ENCODE assay signal across 9 cellular contexts in genomic region chr3:12194209-12194608, GRCh38. TPM values are rescaled to one million over a fixed set of nuclear protein-coding genes. Genes with fewer than 3 reads are reported as not detected.
A peak's percentile ranks its signal among the peaks of the same experiment; 100 is the strongest.
DNase-seq lines count a peak whose midpoint lies in the region; ATAC-seq, FAIRE-seq and TF ChIP-seq lines count a peak whose summit lies in the region.
"Had no signal": no experiment of that assay in that cellular context is flagged by ENCODE, and none has a peak within 500 bp of the region (broad histone marks: within the 10 kb centered on the region; RNA-seq: fewer than 3 reads in every experiment).

No MANE protein-coding gene starts in this region.

- no peak overlapping the region for H3K4me3 ChIP-seq in HFF-Myc (replicated peaks; ENCODE audit: low read depth, low read length)

- DNase-seq in GM12892 (ENCODE audit: insufficient read length) (no peak), HFF-Myc (ENCODE audit: extremely low read depth, low read depth) (peak; percentile 89), RWPE1 (ENCODE audit: low spot score) (peak; percentile 30), fibroblast of gingiva (ENCODE audit: low read depth) (peak; percentile 98), OCI-M2 (lab: John Stamatoyannopoulos, UW; ENCODE audit: unreplicated experiment) (no peak), NCI-H2081 treated with DMSO at 0.1 percent for 48 hours (lab: John Stamatoyannopoulos, UW) (no peak), NCI-H187 (lab: John Stamatoyannopoulos, UW) (no peak)
- DNase-seq in stimulated activated naive CD8-positive, alpha-beta T cell treated with anti-CD3 and anti-CD28 coated beads, Interleukin-15, Interleukin-2, amounts not matched to agents 100 U/mL and 50 U/mL, for 24 hours = no peak

- no peak for TF ChIP-seq POLR2A in GM12892 (IDR thresholded peaks at IDR 0.05; ENCODE audit: low read depth, low read length)

- POLR2A ChIA-PET in RWPE1 (lab: Yijun Ruan, JAX; ENCODE audit: low non-redundant PET) = no interaction called here

- CTCF ChIA-PET in RWPE1 (lab: Yijun Ruan, JAX) = interaction anchor here (0.7 kb wide), 1 partner anchor 78 kb away, joined by 3 read pairs; no protein-coding TSS in a partner anchor

- TF ChIP-seq CTCF in HFF-Myc (IDR thresholded peaks at IDR 0.05; ENCODE audit: low read depth, low read length, missing control alignments) (no peak), RWPE1 (conservative IDR thresholded peaks at IDR 0.05; ENCODE audit: low read depth) (no peak)

- peak; percentile 21 for ATAC-seq in stimulated activated naive CD8-positive, alpha-beta T cell treated with anti-CD3 and anti-CD28 coated beads, Interleukin-15, Interleukin-2, amounts not matched to agents 100 U/mL and 50 U/mL, for 24 hours

- peak overlapping the region; percentile 90 for H3K27ac ChIP-seq in RWPE1

- peak; percentile 5 for FAIRE-seq in GM12892 (lab: Jason Lieb, UNC)

RNA-seq across cellular contexts. Expression of gene TIMP4, which starts 35.5 kb away (rescaled TPM):
- not detected for polyA plus RNA-seq in GM12892 (2012; ENCODE audit: missing spikeins)
- polyA plus RNA-seq: neural cell had no signal

Comparison
In these comparisons a context has a peak if more than half of its experiments do, and no peak if none do; other contexts are left out.
1. DNase-seq: peak in HFF-Myc (single experiment), RWPE1 (single experiment) and fibroblast of gingiva (single experiment); none in GM12892 (single experiment), stimulated activated naive CD8-positive, alpha-beta T cell treated with anti-CD3 and anti-CD28 coated beads, Interleukin-15, Interleukin-2, amounts not matched to agents 100 U/mL and 50 U/mL, for 24 hours (single experiment), OCI-M2 (single experiment), NCI-H2081 treated with DMSO at 0.1 percent for 48 hours (single experiment) and NCI-H187 (0 of 2).